ENCODE assay signal across 8 cellular contexts in the genomic region with DNA sequence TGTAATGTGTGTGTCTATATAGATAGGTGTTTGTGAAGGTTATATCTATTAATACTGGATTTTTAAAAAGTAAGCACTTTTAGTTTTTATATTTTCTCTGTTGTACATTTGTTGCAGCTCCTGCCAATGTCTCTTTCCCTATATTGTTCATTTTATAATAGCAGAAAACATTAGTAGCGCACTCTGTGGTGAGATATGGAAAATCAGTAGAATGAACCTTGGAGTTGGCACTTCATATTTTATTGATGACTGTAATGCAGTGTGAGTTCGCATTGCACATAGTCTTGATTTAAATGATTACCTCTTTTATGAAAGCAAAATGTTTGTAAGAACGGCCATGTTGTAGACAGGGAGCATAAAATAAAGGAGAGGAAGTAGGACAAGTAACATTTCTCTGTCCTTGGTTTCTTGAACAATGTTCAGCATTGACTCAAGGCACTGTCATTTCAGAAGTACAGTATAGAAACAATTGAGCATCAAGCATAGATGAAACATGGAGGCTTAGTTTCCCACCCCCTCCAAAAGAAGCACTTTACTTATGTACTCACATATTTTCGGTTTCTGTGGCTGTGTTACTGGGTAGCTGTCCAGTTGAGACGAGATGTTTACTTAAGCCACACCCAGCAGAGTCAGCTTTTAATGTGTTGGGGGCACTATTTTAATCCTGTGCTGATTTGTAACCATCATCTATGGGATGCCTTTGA.
DNase-seq lines count a peak whose midpoint lies in the region; ATAC-seq, FAIRE-seq and TF ChIP-seq lines count a peak whose summit lies in the region.

No MANE protein-coding gene starts in this region.

- H3K79me2 ChIP-seq in GM12878 (ENCODE audit: control insufficient read depth, insufficient read depth, low read length), result no peaks in the 10 kb centered on the region

- no peak overlapping the region for H3K9ac ChIP-seq in GM12878 (ENCODE audit: control insufficient read depth, insufficient read depth, low read length)

- RAD21 ChIA-PET in GM12878 (lab: Charles Lee; ENCODE audit: unreplicated experiment), result no interaction called here

- no peak overlapping the region for H3K4me2 ChIP-seq in GM12878 (ENCODE audit: control insufficient read depth, insufficient read depth)

- no peaks in the 10 kb centered on the region for H4K20me1 ChIP-seq in GM12878 (ENCODE audit: control insufficient read depth, insufficient read depth)

- CTCF ChIA-PET in GM12878 (lab: Yijun Ruan, JAX), result no interaction called here

- SMC1A ChIA-PET in GM12878 (lab: Charles Lee; ENCODE audit: uncharacterized antibody, unreplicated experiment), result no interaction called here

- no peak for TF ChIP-seq RAD21 in GM12878 (IDR thresholded peaks at IDR 0.05; ENCODE audit: insufficient read depth, low read depth, low read length)

- ATAC-seq in GM12878 (peak; percentile 31; the same call in 2 of the 3 replicates), mucosa of descending colon (peak; percentile 31), HG03045 (IDR thresholded peaks at IDR 0.05; ENCODE audit: unreplicated experiment) (no peak)

- no peak for TF ChIP-seq POLR2A in GM12878 (IDR thresholded peaks at IDR 0.05; ENCODE audit: low read depth, low read length)

- POLR2A ChIA-PET in GM12878 (lab: Charles Lee), result no interaction called here

- in situ Hi-C loops in GM12878 (cut with MboI), result no loop called here

- peak; percentile 7 for FAIRE-seq in GM12878 (lab: Jason Lieb, UNC)

- no peak for TF ChIP-seq CTCF in GM12878 (IDR thresholded peaks at IDR 0.05 in 2 of 3, conservative IDR thresholded peaks at IDR 0.05 in 1 of 3; ENCODE audit: control insufficient read depth in 2 of 3, extremely low read depth in 1 of 3, insufficient read depth in 1 of 3, low read depth in 3 of 3, low read length in 3 of 3)
- no peak for TF ChIP-seq CTCF in mucosa of descending colon (IDR thresholded peaks at IDR 0.05)

- H3K4me3 ChIP-seq in GM12878 (no peak overlapping the region), mucosa of descending colon (no peak overlapping the region)

- H3K4me1 ChIP-seq in GM12878 (ENCODE audit: control insufficient read depth, insufficient read depth, low read length) (no peaks in the 10 kb centered on the region), mucosa of descending colon (ENCODE audit: low read depth) (peaks cover 12% of the 10 kb centered on the region)

- BruUV-seq in GM12878 (replicated peaks; lab: Mats Ljungman, UMichigan), result no TSS peak

- H3K9me3 ChIP-seq in GM12878 (replicated peaks; ENCODE audit: control insufficient read depth, insufficient read depth, low read length), result no peaks in the 10 kb centered on the region
- no peaks in the 10 kb centered on the region for H3K9me3 ChIP-seq in mucosa of descending colon

- no peak overlapping the region for H2AFZ ChIP-seq in GM12878 (ENCODE audit: control insufficient read depth, low read depth, low read length)

- 25% methylated on average over 5 of the region's 5 CpGs for WGBS in GM12878 (ENCODE audit: insufficient coverage, insufficient replicate concordance, low lambda C conversion rate, missing lambda C conversion rate)

- intact Hi-C loops in GM12878 (cut with micrococcal nuclease; ENCODE audit: unreplicated experiment) (no loop called here), mucosa of descending colon (cut with DNase I, micrococcal nuclease) (no loop called here)

- H3K36me3 ChIP-seq in GM12878 (ENCODE audit: control insufficient read depth in 2 of 2, insufficient read depth in 2 of 2, low read length in 1 of 2) (no peaks in the 10 kb centered on the region), mucosa of descending colon (ENCODE audit: low read depth) (no peaks in the 10 kb centered on the region)

- no peaks in the 10 kb centered on the region for H3K27me3 ChIP-seq in GM12878 (replicated peaks in 1 of 2; ENCODE audit: control insufficient read depth in 2 of 2, insufficient read depth in 2 of 2, low read length in 1 of 2)

- peak; percentile 70 for DNase-seq in EH (ENCODE audit: low read depth)
- peak; percentile 49 for DNase-seq in NAMALWA (ENCODE audit: low spot score)
- no peak for DNase-seq in GM12878 (ENCODE audit: low read depth, low spot score)
- peak in 1 of 3 donors; percentile 5 for DNase-seq in mucosa of descending colon
- no peak for DNase-seq in foreskin melanocyte
- no peak for DNase-seq in stimulated activated CD4-positive, alpha-beta T cell treated with anti-CD3 and anti-CD28 coated beads, Interleukin-4, amount 100 ng/mL, for 4 hours
- no peak for DNase-seq in ureter (ENCODE audit: low spot score)

- H3K27ac ChIP-seq in GM12878 (ENCODE audit: control insufficient read depth, insufficient read depth), result no peak overlapping the region

- TF ChIP-seq EP300 in GM12878 (IDR thresholded peaks at IDR 0.05; ENCODE audit: borderline replicate concordance in 1 of 2, control insufficient read depth in 1 of 2, low read depth in 2 of 2, low read length in 2 of 2), result no peak

TF ChIP-seq in GM12878, 131 proteins besides CTCF, POLR2A, EP300 and RAD21:
- TF ChIP-seq TBL1XR1 (IDR thresholded peaks at IDR 0.05; ENCODE audit: low read depth, low read length), result no peak
- TF ChIP-seq, protein P1, sequence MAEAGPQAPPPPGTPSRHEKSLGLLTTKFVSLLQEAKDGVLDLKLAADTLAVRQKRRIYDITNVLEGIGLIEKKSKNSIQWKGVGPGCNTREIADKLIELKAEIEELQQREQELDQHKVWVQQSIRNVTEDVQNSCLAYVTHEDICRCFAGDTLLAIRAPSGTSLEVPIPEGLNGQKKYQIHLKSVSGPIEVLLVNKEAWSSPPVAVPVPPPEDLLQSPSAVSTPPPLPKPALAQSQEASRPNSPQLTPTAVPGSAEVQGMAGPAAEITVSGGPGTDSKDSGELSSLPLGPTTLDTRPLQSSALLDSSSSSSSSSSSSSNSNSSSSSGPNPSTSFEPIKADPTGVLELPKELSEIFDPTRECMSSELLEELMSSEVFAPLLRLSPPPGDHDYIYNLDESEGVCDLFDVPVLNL (IDR thresholded peaks at IDR 0.05; ENCODE audit: low read depth, low read length), result no peak
- TF ChIP-seq PAX5 (IDR thresholded peaks at IDR 0.05; ENCODE audit: borderline replicate concordance, low read depth, low read length), result 0 out of 2 replicates have a peak, but pooled peaks have one; percentile 24
- TF ChIP-seq TCF12 (IDR thresholded peaks at IDR 0.05; ENCODE audit: low read depth, low read length), result no peak
- TF ChIP-seq, protein P2, sequence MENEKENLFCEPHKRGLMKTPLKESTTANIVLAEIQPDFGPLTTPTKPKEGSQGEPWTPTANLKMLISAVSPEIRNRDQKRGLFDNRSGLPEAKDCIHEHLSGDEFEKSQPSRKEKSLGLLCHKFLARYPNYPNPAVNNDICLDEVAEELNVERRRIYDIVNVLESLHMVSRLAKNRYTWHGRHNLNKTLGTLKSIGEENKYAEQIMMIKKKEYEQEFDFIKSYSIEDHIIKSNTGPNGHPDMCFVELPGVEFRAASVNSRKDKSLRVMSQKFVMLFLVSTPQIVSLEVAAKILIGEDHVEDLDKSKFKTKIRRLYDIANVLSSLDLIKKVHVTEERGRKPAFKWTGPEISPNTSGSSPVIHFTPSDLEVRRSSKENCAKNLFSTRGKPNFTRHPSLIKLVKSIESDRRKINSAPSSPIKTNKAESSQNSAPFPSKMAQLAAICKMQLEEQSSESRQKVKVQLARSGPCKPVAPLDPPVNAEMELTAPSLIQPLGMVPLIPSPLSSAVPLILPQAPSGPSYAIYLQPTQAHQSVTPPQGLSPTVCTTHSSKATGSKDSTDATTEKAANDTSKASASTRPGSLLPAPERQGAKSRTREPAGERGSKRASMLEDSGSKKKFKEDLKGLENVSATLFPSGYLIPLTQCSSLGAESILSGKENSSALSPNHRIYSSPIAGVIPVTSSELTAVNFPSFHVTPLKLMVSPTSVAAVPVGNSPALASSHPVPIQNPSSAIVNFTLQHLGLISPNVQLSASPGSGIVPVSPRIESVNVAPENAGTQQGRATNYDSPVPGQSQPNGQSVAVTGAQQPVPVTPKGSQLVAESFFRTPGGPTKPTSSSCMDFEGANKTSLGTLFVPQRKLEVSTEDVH (IDR thresholded peaks at IDR 0.05; ENCODE audit: low read depth, partially characterized antibody), result no peak
- no peak for TF ChIP-seq ATF2 (IDR thresholded peaks at IDR 0.05; ENCODE audit: low read length)
- TF ChIP-seq CHD1 (IDR thresholded peaks at IDR 0.05; ENCODE audit: low read depth, low read length), result no peak
- no peak for TF ChIP-seq RCOR1 (conservative IDR thresholded peaks at IDR 0.05; ENCODE audit: low read depth, low read length)
- TF ChIP-seq FOXM1 (IDR thresholded peaks at IDR 0.05; ENCODE audit: low read depth, low read length), result no peak
- TF ChIP-seq JUNB (IDR thresholded peaks at IDR 0.05), result peak; percentile 55; the same call in 1 of the 2 replicates
- TF ChIP-seq NFIC (IDR thresholded peaks at IDR 0.05; ENCODE audit: low read depth, low read length), result no peak
- TF ChIP-seq TCF7 (IDR thresholded peaks at IDR 0.05; ENCODE audit: borderline replicate concordance), result no peak
- TF ChIP-seq MXI1 (IDR thresholded peaks at IDR 0.05; ENCODE audit: low read depth, low read length), result no peak

Comparison
In these comparisons a context has a peak if more than half of its experiments do, and no peak if none do; other contexts are left out.
1. DNase-seq: peak in EH (single experiment) and NAMALWA (single experiment); none in GM12878 (single experiment), foreskin melanocyte (single experiment), stimulated activated CD4-positive, alpha-beta T cell treated with anti-CD3 and anti-CD28 coated beads, Interleukin-4, amount 100 ng/mL, for 4 hours (0 of 2) and ureter (single experiment).